ENCODE assay signal across 9 cellular contexts in genomic region chr9:133534346-133535284, GRCh38. TPM values are rescaled to one million over a fixed set of nuclear protein-coding genes. Genes with fewer than 3 reads are reported as not detected.
DNase-seq lines count a peak whose midpoint lies in the region; ATAC-seq and TF ChIP-seq lines count a peak whose summit lies in the region.
"Had no signal": no experiment of that assay in that cellular context is flagged by ENCODE, and none has a peak within 500 bp of the region (broad histone marks: within the 10 kb centered on the region; RNA-seq: fewer than 3 reads in every experiment).

Gene ADAMTSL2, plus strand, starts transcription at chr9:133534704. Its CDS starts 2,009 bp downstream, at chr9:133536713.

- no peaks in the 10 kb centered on the region for H3K36me3 ChIP-seq in mesenchymal stem cell (ENCODE audit: control insufficient read depth in 1 of 2, insufficient read depth in 2 of 2, low read depth in 1 of 2, low read length in 2 of 2)

- H3K27ac ChIP-seq in dorsolateral prefrontal cortex (peak within 1 kb of the TSS; percentile 2 to 91 (median 83)), mesenchymal stem cell (ENCODE audit: low read length, poor library complexity, severe bottlenecking) (no peak within 1 kb of the TSS)
- H3K27ac ChIP-seq: A549 had no signal

- H3K4ac ChIP-seq in mesenchymal stem cell (ENCODE audit: low read depth in 1 of 2, low read length in 2 of 2): no peak within 1 kb of the TSS

- H3K4me3 ChIP-seq in dorsolateral prefrontal cortex (peak within 1 kb of the TSS; percentile 35 to 77 (median 63)), mesenchymal stem cell (ENCODE audit: insufficient read depth in 1 of 2, low read depth in 1 of 2, low read length in 2 of 2) (peak within 1 kb of the TSS; percentile 9 to 26)
- H3K4me3 ChIP-seq: A549 had no signal

- H3K27ac Mint-ChIP-seq in activated T-helper 17 cell treated with anti-CD3 and anti-CD28 coated beads, Interleukin-2, amount 50 U/mL, for 72 hours: no peak within 1 kb of the TSS

- peak within 1 kb of the TSS; percentile 72 for H4K91ac ChIP-seq in mesenchymal stem cell (ENCODE audit: low read length)

- H2BK15ac ChIP-seq in mesenchymal stem cell (ENCODE audit: low read depth, poor library complexity, severe bottlenecking): peak within 1 kb of the TSS; percentile 36

- peak within 1 kb of the TSS; percentile 13 to 30 for H2BK12ac ChIP-seq in mesenchymal stem cell (ENCODE audit: low read length in 2 of 2)

- peaks cover 17% of the 10 kb centered on the region for H3K4me1 ChIP-seq in mesenchymal stem cell (ENCODE audit: control insufficient read depth, insufficient read depth, low read depth, low read length)
- H3K4me1 ChIP-seq: A549 had no signal

- no peak within 1 kb of the TSS for H2BK5ac ChIP-seq in mesenchymal stem cell (ENCODE audit: low read depth, low read length, poor library complexity, severe bottlenecking)

- H3K9ac ChIP-seq in mesenchymal stem cell (ENCODE audit: low read length): peak within 1 kb of the TSS; percentile 59

- H3K14ac ChIP-seq in mesenchymal stem cell (ENCODE audit: low read length in 2 of 2): peak within 1 kb of the TSS in 1 of 2 experiments; percentile 22

- peak within 1 kb of the TSS; percentile 19 for H2BK120ac ChIP-seq in mesenchymal stem cell (ENCODE audit: low read depth, low read length)

- H4K8ac ChIP-seq in mesenchymal stem cell (ENCODE audit: low read length): peak within 1 kb of the TSS; percentile 72

- DNase-seq in NCI-H82 (lab: John Stamatoyannopoulos, UW): peak; percentile 34
- DNase-seq in NCI-H82 treated with DMSO at 0.1 percent for 48 hours (lab: John Stamatoyannopoulos, UW; ENCODE audit: unreplicated experiment): no peak
- DNase-seq in SHP77 treated with DMSO at 0.1 percent for 48 hours (lab: John Stamatoyannopoulos, UW): peak; percentile 53
- DNase-seq in dorsolateral prefrontal cortex: peak; percentile 43 to 81 (median 68)
- DNase-seq in mesenchymal stem cell: peak; percentile 72
- peak; percentile 14 to 59 for DNase-seq in stimulated activated CD8-positive, alpha-beta memory T cell treated with anti-CD3 and anti-CD28 coated beads, Interleukin-4, amount 100 ng/mL, for 4 hours (ENCODE audit: low read depth in 2 of 2, low spot score in 1 of 2)

- 8% methylated on average over 62 of the region's 70 CpGs for WGBS in mesenchymal stem cell

- peak within 1 kb of the TSS; percentile 33 to 52 for H3K18ac ChIP-seq in mesenchymal stem cell (ENCODE audit: low read depth in 1 of 2, low read length in 2 of 2)

- peak within 1 kb of the TSS; percentile 6 for H3K4me2 ChIP-seq in mesenchymal stem cell (ENCODE audit: low read length, poor library complexity, severe bottlenecking)
- H3K4me2 ChIP-seq: A549 had no signal

- no peak within 1 kb of the TSS for H2AK5ac ChIP-seq in mesenchymal stem cell (ENCODE audit: low read length, severe bottlenecking)

- H3K9me3 Mint-ChIP-seq in activated T-helper 17 cell treated with anti-CD3 and anti-CD28 coated beads, Interleukin-2, amount 50 U/mL, for 72 hours: no peaks in the 10 kb centered on the region

- no peaks in the 10 kb centered on the region for H3K79me1 ChIP-seq in mesenchymal stem cell (replicated peaks; ENCODE audit: low read length, poor library complexity, severe bottlenecking)

- H3K23ac ChIP-seq in mesenchymal stem cell (ENCODE audit: low read length in 2 of 2): peak within 1 kb of the TSS in 1 of 2 experiments; percentile 27

- H3K27me3 ChIP-seq in dorsolateral prefrontal cortex: no peaks in the 10 kb centered on the region
- H3K27me3 ChIP-seq in mesenchymal stem cell (ENCODE audit: control insufficient read depth in 1 of 2, insufficient read depth in 1 of 2, low read length in 2 of 2): peaks cover 61 to 86% of the 10 kb centered on the region in 2 experiments

- peak in 16 of 56 donors; percentile 4 to 31 (median 14) for TF ChIP-seq CTCF in dorsolateral prefrontal cortex (IDR thresholded peaks at IDR 0.05 in 54 of 56, conservative IDR thresholded peaks at IDR 0.05 in 2 of 56; ENCODE audit: low read depth in 1 of 56, partially characterized antibody in 56 of 56)

- H3K36me3 Mint-ChIP-seq in activated T-helper 17 cell treated with anti-CD3 and anti-CD28 coated beads, Interleukin-2, amount 50 U/mL, for 72 hours (ENCODE audit: low read depth): no peaks in the 10 kb centered on the region

- H3K4me1 Mint-ChIP-seq in activated T-helper 17 cell treated with anti-CD3 and anti-CD28 coated beads, Interleukin-2, amount 50 U/mL, for 72 hours: no peaks in the 10 kb centered on the region

- peaks cover 20% of the 10 kb centered on the region for H3K27me3 Mint-ChIP-seq in activated T-helper 17 cell treated with anti-CD3 and anti-CD28 coated beads, Interleukin-2, amount 50 U/mL, for 72 hours

- intact Hi-C loops in dorsolateral prefrontal cortex (cut with DNase I): loop anchor here (2.0 to 10.0 kb wide), 5 partner anchors 26 to 460 kb away; partner anchors contain the start of gene VAV2 (in 1 of the 2)

- no peak within 1 kb of the TSS for H2AFZ ChIP-seq in mesenchymal stem cell (ENCODE audit: low read depth, low read length)

- no peak for ATAC-seq in GM18870 (IDR thresholded peaks at IDR 0.05; ENCODE audit: unreplicated experiment)
- ATAC-seq in activated T-helper 17 cell treated with anti-CD3 and anti-CD28 coated beads, Interleukin-2, amount 50 U/mL, for 72 hours (replicated peaks): no peak

- no peaks in the 10 kb centered on the region for H3K9me3 ChIP-seq in mesenchymal stem cell (ENCODE audit: control insufficient read depth, low read length)
- H3K9me3 ChIP-seq: A549 had no signal

- no peak within 1 kb of the TSS for H3K4me3 Mint-ChIP-seq in activated T-helper 17 cell treated with anti-CD3 and anti-CD28 coated beads, Interleukin-2, amount 50 U/mL, for 72 hours

RNA-seq across cellular contexts. Expression of gene ADAMTSL2, which starts in this region (rescaled TPM):
- 10 to 100 TPM in 118 of 120 experiments, 1 to 10 TPM in 2; 9.6 to 24.0 (median 15.4) TPM for total RNA-seq in dorsolateral prefrontal cortex
- polyA plus RNA-seq in mesenchymal stem cell (2013, experiment 1 of 2): 0.22 TPM
- 0.21 TPM for polyA plus RNA-seq in mesenchymal stem cell (2013, experiment 2 of 2)
- total RNA-seq in activated T-helper 17 cell treated with anti-CD3 and anti-CD28 coated beads, Interleukin-2, amount 50 U/mL, for 72 hours: not detected
- polyA plus RNA-seq: A549 had no signal

Comparison
In these comparisons a context has a peak if more than half of its experiments do, and no peak if none do; other contexts are left out.
1. RNA of gene ADAMTSL2 (total RNA-seq): 9.6 to 24.0 TPM in dorsolateral prefrontal cortex; not detected in activated T-helper 17 cell treated with anti-CD3 and anti-CD28 coated beads, Interleukin-2, amount 50 U/mL, for 72 hours; every median in the first group is over 10 times any median in the second.